42 cellular contexts compared by ENCODE assay signal in genomic region chr10:49700211-49700610, GRCh38. TPM values are rescaled to one million over a fixed set of nuclear protein-coding genes. Genes with fewer than 3 reads are reported as not detected.
"Had no signal": no experiment of that assay in that cellular context is flagged by ENCODE, and none has a peak within 500 bp of the region (broad histone marks: within the 10 kb centered on the region; RNA-seq: fewer than 3 reads in every experiment).

No MANE protein-coding gene starts in this region.

- H3K4me3 ChIP-seq: adrenal gland, ascending aorta, body of pancreas, breast epithelium, cardiac muscle cell had no signal

- DNase-seq: activated effector memory CD4-positive, alpha-beta T cell treated with anti-CD3 and anti-CD28 coated beads, Interleukin-2, amount 50 U/mL, for 16 hours; activated effector memory CD4-positive, alpha-beta T cell treated with Interleukin-2 at 50 U/mL for 16 hours; activated gamma-delta T cell; activated gamma-delta T cell treated with Interleukin-2 at 50 U/mL for 16 hours; activated naive CD4-positive, alpha-beta T cell; activated naive CD4-positive, alpha-beta T cell treated with anti-CD3 and anti-CD28 coated beads for 36 hours; activated naive CD4-positive, alpha-beta T cell treated with anti-CD3 and anti-CD28 coated beads, Interleukin-2, amount 10 ng/mL, durations not matched to agents 7 days and 5 days; activated naive CD4-positive, alpha-beta T cell treated with anti-CD3 and anti-CD28 coated beads, Interleukin-2, amount 50 U/mL, for 16 hours; activated naive CD4-positive, alpha-beta T cell treated with Interleukin-2 at 50 U/mL for 16 hours; activated naive CD8-positive, alpha-beta T cell treated with anti-CD3 and anti-CD28 coated beads for 36 hours; activated naive CD8-positive, alpha-beta T cell treated with anti-CD3 and anti-CD28 coated beads, Interleukin-2, amount 10 ng/mL, durations not matched to agents 7 days and 5 days; activated naive CD8-positive, alpha-beta T cell treated with anti-CD3 and anti-CD28 coated beads, Interleukin-2, amount 50 U/mL, for 24 hours; activated T-cell treated with anti-CD3 and anti-CD28 coated beads, Interleukin-2, amount 50 U/mL, for 1 hour; activated T-cell treated with anti-CD3 and anti-CD28 coated beads, Interleukin-2, amount 50 U/mL, for 24 hours; activated T-cell treated with anti-CD3 and anti-CD28 coated beads, Interleukin-2, amount 50 U/mL, for 4 hours; activated T-cell treated with anti-CD3 and anti-CD28 coated beads, Interleukin-2, amount 50 U/mL, for 48 hours; activated T-cell treated with anti-CD3 and anti-CD28 coated beads, Interleukin-2, amount 50 U/mL, for 72 hours; adrenal gland; amniotic stem cell; amygdala; anterior cingulate cortex; aorta; body of pancreas; brain microvascular endothelial cell; caudate nucleus; central memory CD4-positive, alpha-beta T cell; cerebellar nuclear complex had no signal

- H3K4me3 Mint-ChIP-seq: activated naive CD4-positive, alpha-beta T cell treated with anti-CD3 and anti-CD28 coated beads for 36 hours; activated naive CD4-positive, alpha-beta T cell treated with anti-CD3 and anti-CD28 coated beads, Interleukin-2, amount 10 ng/mL, durations not matched to agents 7 days and 5 days; activated naive CD4-positive, alpha-beta T cell treated with anti-CD3 and anti-CD28 coated beads, Interleukin-2, amount 50 U/mL, for 24 hours; activated naive CD8-positive, alpha-beta T cell; activated naive CD8-positive, alpha-beta T cell treated with anti-CD3 and anti-CD28 coated beads for 36 hours; activated naive CD8-positive, alpha-beta T cell treated with anti-CD3 and anti-CD28 coated beads, Interleukin-2, amount 10 ng/mL, durations not matched to agents 7 days and 5 days; activated naive CD8-positive, alpha-beta T cell treated with anti-CD3 and anti-CD28 coated beads, Interleukin-2, amount 50 U/mL, for 24 hours; activated T-cell treated with anti-CD3 and anti-CD28 coated beads, Interleukin-2, amount 50 U/mL, for 24 hours; activated T-cell treated with anti-CD3 and anti-CD28 coated beads, Interleukin-2, amount 50 U/mL, for 4 hours; activated T-cell treated with anti-CD3 and anti-CD28 coated beads, Interleukin-2, amount 50 U/mL, for 72 hours; activated T-helper 1 cell treated with anti-CD3 and anti-CD28 coated beads, Interleukin-12 subunit alpha, Interleukin-12 subunit beta, Interleukin-2, Interleukin-4 antibody, amounts not matched to agents 30 ng/mL and 10 ng/mL and 1 ng/mL, durations not matched to agents 14 hours and 24 hours and 36 hours; activated T-helper 17 cell treated with anti-CD3 and anti-CD28 coated beads, Interleukin-2, amount 50 U/mL, for 72 hours; brain; central memory CD8-positive, alpha-beta T cell had no signal

- H3K27me3 ChIP-seq: adrenal gland, ascending aorta, body of pancreas had no signal

- H3K9me3 Mint-ChIP-seq: activated naive CD4-positive, alpha-beta T cell treated with anti-CD3 and anti-CD28 coated beads for 36 hours; activated naive CD4-positive, alpha-beta T cell treated with anti-CD3 and anti-CD28 coated beads, Interleukin-2, amount 10 ng/mL, durations not matched to agents 7 days and 5 days; activated naive CD4-positive, alpha-beta T cell treated with anti-CD3 and anti-CD28 coated beads, Interleukin-2, amount 50 U/mL, for 24 hours; activated naive CD4-positive, alpha-beta T cell treated with anti-CD3 and anti-CD28 coated beads, Interleukin-2, amount 50 U/mL, for 72 hours; activated naive CD8-positive, alpha-beta T cell treated with anti-CD3 and anti-CD28 coated beads, Interleukin-2, amount 50 U/mL, for 24 hours; activated T-cell treated with anti-CD3 and anti-CD28 coated beads, Interleukin-2, amount 50 U/mL, for 24 hours; activated T-cell treated with anti-CD3 and anti-CD28 coated beads, Interleukin-2, amount 50 U/mL, for 4 hours; activated T-helper 1 cell treated with anti-CD3 and anti-CD28 coated beads, Interleukin-12 subunit alpha, Interleukin-12 subunit beta, Interleukin-2, Interleukin-4 antibody, amounts not matched to agents 30 ng/mL and 10 ng/mL and 1 ng/mL, durations not matched to agents 14 hours and 24 hours and 36 hours; activated T-helper 17 cell treated with anti-CD3 and anti-CD28 coated beads, Interleukin-2, amount 50 U/mL, for 72 hours; central memory CD8-positive, alpha-beta T cell had no signal

- H3K36me3 ChIP-seq: adrenal gland, ascending aorta, brain microvascular endothelial cell, breast epithelium, cardiac muscle cell had no signal

- H3K4me1 Mint-ChIP-seq: activated naive CD4-positive, alpha-beta T cell treated with anti-CD3 and anti-CD28 coated beads, Interleukin-2, amount 10 ng/mL, durations not matched to agents 7 days and 5 days; activated naive CD4-positive, alpha-beta T cell treated with anti-CD3 and anti-CD28 coated beads, Interleukin-2, amount 50 U/mL, for 24 hours; activated naive CD8-positive, alpha-beta T cell treated with anti-CD3 and anti-CD28 coated beads for 36 hours; activated naive CD8-positive, alpha-beta T cell treated with anti-CD3 and anti-CD28 coated beads, Interleukin-2, amount 10 ng/mL, durations not matched to agents 7 days and 5 days; activated naive CD8-positive, alpha-beta T cell treated with anti-CD3 and anti-CD28 coated beads, Interleukin-2, amount 50 U/mL, for 24 hours; activated T-helper 17 cell treated with anti-CD3 and anti-CD28 coated beads, Interleukin-2, amount 50 U/mL, for 72 hours; brain; central memory CD8-positive, alpha-beta T cell had no signal

- H3K27ac ChIP-seq: adrenal gland, ascending aorta, body of pancreas, brain microvascular endothelial cell, breast epithelium, cardiac muscle cell had no signal

- ATAC-seq: activated naive CD4-positive, alpha-beta T cell treated with anti-CD3 and anti-CD28 coated beads, Interleukin-2, amount 50 U/mL, for 72 hours; activated naive CD8-positive, alpha-beta T cell treated with anti-CD3 and anti-CD28 coated beads, Interleukin-2, amount 50 U/mL, for 24 hours; activated T-cell treated with anti-CD3 and anti-CD28 coated beads, Interleukin-2, amount 50 U/mL, for 4 hours; activated T-cell treated with anti-CD3 and anti-CD28 coated beads, Interleukin-2, amount 50 U/mL, for 72 hours; activated T-helper 17 cell treated with anti-CD3 and anti-CD28 coated beads, Interleukin-2, amount 50 U/mL, for 72 hours; body of pancreas had no signal

- H3K27ac Mint-ChIP-seq: activated naive CD4-positive, alpha-beta T cell treated with anti-CD3 and anti-CD28 coated beads for 36 hours; activated naive CD4-positive, alpha-beta T cell treated with anti-CD3 and anti-CD28 coated beads, Interleukin-2, amount 10 ng/mL, durations not matched to agents 7 days and 5 days; activated naive CD4-positive, alpha-beta T cell treated with anti-CD3 and anti-CD28 coated beads, Interleukin-2, amount 50 U/mL, for 24 hours; activated naive CD4-positive, alpha-beta T cell treated with anti-CD3 and anti-CD28 coated beads, Interleukin-2, amount 50 U/mL, for 72 hours; activated naive CD8-positive, alpha-beta T cell; activated naive CD8-positive, alpha-beta T cell treated with anti-CD3 and anti-CD28 coated beads for 36 hours; activated naive CD8-positive, alpha-beta T cell treated with anti-CD3 and anti-CD28 coated beads, Interleukin-2, amount 10 ng/mL, durations not matched to agents 7 days and 5 days; activated naive CD8-positive, alpha-beta T cell treated with anti-CD3 and anti-CD28 coated beads, Interleukin-2, amount 50 U/mL, for 24 hours; activated T-cell treated with anti-CD3 and anti-CD28 coated beads, Interleukin-2, amount 50 U/mL, for 24 hours; activated T-cell treated with anti-CD3 and anti-CD28 coated beads, Interleukin-2, amount 50 U/mL, for 72 hours; activated T-helper 1 cell treated with anti-CD3 and anti-CD28 coated beads, Interleukin-12 subunit alpha, Interleukin-12 subunit beta, Interleukin-2, Interleukin-4 antibody, amounts not matched to agents 30 ng/mL and 10 ng/mL and 1 ng/mL, durations not matched to agents 14 hours and 24 hours and 36 hours; activated T-helper 17 cell treated with anti-CD3 and anti-CD28 coated beads, Interleukin-2, amount 50 U/mL, for 72 hours; activated T-helper 2 cell treated with anti-CD3 and anti-CD28 coated beads, Interferon-gamma antibody, Interleukin-2, Interleukin-4, amounts not matched to agents 10 μg/mL and 5 μg/mL and 100 μg/mL, durations not matched to agents 14 hours and 24 hours and 36 hours; brain had no signal

- H3K36me3 Mint-ChIP-seq: activated naive CD4-positive, alpha-beta T cell treated with anti-CD3 and anti-CD28 coated beads, Interleukin-2, amount 10 ng/mL, durations not matched to agents 7 days and 5 days; activated naive CD4-positive, alpha-beta T cell treated with anti-CD3 and anti-CD28 coated beads, Interleukin-2, amount 50 U/mL, for 24 hours; activated naive CD4-positive, alpha-beta T cell treated with anti-CD3 and anti-CD28 coated beads, Interleukin-2, amount 50 U/mL, for 72 hours; activated naive CD8-positive, alpha-beta T cell; activated naive CD8-positive, alpha-beta T cell treated with anti-CD3 and anti-CD28 coated beads for 36 hours; activated naive CD8-positive, alpha-beta T cell treated with anti-CD3 and anti-CD28 coated beads, Interleukin-2, amount 10 ng/mL, durations not matched to agents 7 days and 5 days; brain had no signal

- H3K4me1 ChIP-seq: adrenal gland, ascending aorta, body of pancreas, breast epithelium had no signal

- H3K9me3 ChIP-seq: adrenal gland, ascending aorta, body of pancreas, breast epithelium had no signal

RNA-seq across cellular contexts. Expression of gene C10orf53, which starts 20.8 kb away (rescaled TPM):
- total RNA-seq: activated naive CD4-positive, alpha-beta T cell treated with anti-CD3 and anti-CD28 coated beads for 36 hours; activated naive CD4-positive, alpha-beta T cell treated with anti-CD3 and anti-CD28 coated beads, Interleukin-2, amount 50 U/mL, for 72 hours; activated naive CD8-positive, alpha-beta T cell treated with anti-CD3 and anti-CD28 coated beads for 36 hours; activated naive CD8-positive, alpha-beta T cell treated with anti-CD3 and anti-CD28 coated beads, Interleukin-2, amount 10 ng/mL, durations not matched to agents 7 days and 5 days; activated T-cell treated with anti-CD3 and anti-CD28 coated beads, Interleukin-2, amount 50 U/mL, for 4 hours; activated T-cell treated with anti-CD3 and anti-CD28 coated beads, Interleukin-2, amount 50 U/mL, for 72 hours; activated T-helper 1 cell treated with anti-CD3 and anti-CD28 coated beads, Interleukin-12 subunit alpha, Interleukin-12 subunit beta, Interleukin-2, Interleukin-4 antibody, amounts not matched to agents 30 ng/mL and 10 ng/mL and 1 ng/mL, durations not matched to agents 14 hours and 24 hours and 36 hours; activated T-helper 17 cell treated with anti-CD3 and anti-CD28 coated beads, Interleukin-2, amount 50 U/mL, for 72 hours; activated T-helper 2 cell treated with anti-CD3 and anti-CD28 coated beads, Interferon-gamma antibody, Interleukin-2, Interleukin-4, amounts not matched to agents 10 μg/mL and 5 μg/mL and 100 μg/mL, durations not matched to agents 14 hours and 24 hours and 36 hours; adrenal gland; aorta; ascending aorta; astrocyte; body of pancreas; breast epithelium; bronchial epithelial cell; cardiac muscle cell; cardiac septum; chondrocyte had no signal
